In genomic region chr5:112528928-112529327, GRCh38 we compare ENCODE assay signal across 23 cellular contexts.
"Had no signal": no experiment of that assay in that cellular context is flagged by ENCODE, and none has a peak within 500 bp of the region (broad histone marks: within the 10 kb centered on the region; RNA-seq: fewer than 3 reads in every experiment).

No MANE protein-coding gene starts in this region.

- H3K9me3 ChIP-seq: lower lobe of right lung, mucosa of descending colon, ovary, right atrium auricular region, right lobe of liver, testis, thyroid gland, transverse colon, upper lobe of left lung had no signal

- H3K36me3 ChIP-seq: lower lobe of right lung, ovary, right atrium auricular region, right lobe of liver, thyroid gland, transverse colon, upper lobe of left lung had no signal

- H3K4me3 Mint-ChIP-seq: naive thymus-derived CD4-positive, alpha-beta T cell; natural killer cell treated with Interleukin-12 subunit alpha and Interleukin-12 subunit beta and Interleukin-15 and Interleukin-18, amount 100 ng/mL, for 72 hours; stimulated activated naive CD8-positive, alpha-beta T cell treated with anti-CD3 and anti-CD28 coated beads, Interleukin-15, Interleukin-2, amounts not matched to agents 100 ng/mL and 50 ng/mL, for 24 hours had no signal

- H3K27ac Mint-ChIP-seq: naive thymus-derived CD4-positive, alpha-beta T cell; natural killer cell treated with Interleukin-12 subunit alpha and Interleukin-12 subunit beta and Interleukin-15 and Interleukin-18, amount 100 ng/mL, for 72 hours; progenitor cell of endocrine pancreas; stimulated activated naive CD8-positive, alpha-beta T cell treated with anti-CD3 and anti-CD28 coated beads, Interleukin-15, Interleukin-2, amounts not matched to agents 100 ng/mL and 50 ng/mL, for 24 hours had no signal

- H3K27ac ChIP-seq: lower lobe of right lung, ovary, right atrium auricular region, right lobe of liver, testis, thyroid gland, transverse colon, upper lobe of left lung had no signal

- H3K9me3 Mint-ChIP-seq: natural killer cell treated with Interleukin-12 subunit alpha and Interleukin-12 subunit beta and Interleukin-15 and Interleukin-18, amount 100 ng/mL, for 72 hours; stimulated activated naive CD8-positive, alpha-beta T cell treated with anti-CD3 and anti-CD28 coated beads, Interleukin-15, Interleukin-2, amounts not matched to agents 100 ng/mL and 50 ng/mL, for 24 hours had no signal

- H3K4me1 ChIP-seq: lower lobe of right lung, right atrium auricular region, right lobe of liver, testis, thyroid gland, upper lobe of left lung had no signal

- H3K4me2 ChIP-seq: smooth muscle cell had no signal

- ATAC-seq: mucosa of descending colon; naive thymus-derived CD4-positive, alpha-beta T cell; natural killer cell treated with Interleukin-12 subunit alpha and Interleukin-12 subunit beta and Interleukin-15 and Interleukin-18, amount 100 ng/mL, for 72 hours; right lobe of liver had no signal

- DNase-seq: hippocampal formation; kidney glomerular epithelial cell; left cardiac atrium; lower lobe of right lung; mucosa of descending colon; naive thymus-derived CD4-positive, alpha-beta T cell; ovary; right lobe of liver; stimulated activated CD4-positive, alpha-beta T cell treated with anti-CD3 and anti-CD28 coated beads, Interleukin-1b, Interleukin-23, amount 100 ng/mL, for 48 hours; stimulated activated CD4-positive, alpha-beta T cell treated with anti-CD3 and anti-CD28 coated beads, Interleukin-2, amount 100 ng/mL, for 48 hours; stimulated activated CD4-positive, alpha-beta T cell treated with anti-CD3 and anti-CD28 coated beads, Interleukin-4, amount 100 ng/mL, for 4 hours; stimulated activated CD8-positive, alpha-beta memory T cell treated with anti-CD3 and anti-CD28 coated beads, Interleukin-4, amount 100 ng/mL, for 48 hours; stimulated activated naive CD4-positive, alpha-beta T cell; substantia nigra; testis; thyroid gland; transverse colon had no signal

- H3K27me3 ChIP-seq: ovary, right atrium auricular region, right lobe of liver, testis, thyroid gland, transverse colon, upper lobe of left lung had no signal

- H3K4me3 ChIP-seq: lower lobe of right lung, mucosa of descending colon, ovary, right atrium auricular region, right lobe of liver, smooth muscle cell, testis, thyroid gland, transverse colon, upper lobe of left lung had no signal

- H3K36me3 Mint-ChIP-seq: naive thymus-derived CD4-positive, alpha-beta T cell; natural killer cell treated with Interleukin-12 subunit alpha and Interleukin-12 subunit beta and Interleukin-15 and Interleukin-18, amount 100 ng/mL, for 72 hours had no signal
